Comparison of ENCODE assay signal across 17 cellular contexts in the genomic region with DNA sequence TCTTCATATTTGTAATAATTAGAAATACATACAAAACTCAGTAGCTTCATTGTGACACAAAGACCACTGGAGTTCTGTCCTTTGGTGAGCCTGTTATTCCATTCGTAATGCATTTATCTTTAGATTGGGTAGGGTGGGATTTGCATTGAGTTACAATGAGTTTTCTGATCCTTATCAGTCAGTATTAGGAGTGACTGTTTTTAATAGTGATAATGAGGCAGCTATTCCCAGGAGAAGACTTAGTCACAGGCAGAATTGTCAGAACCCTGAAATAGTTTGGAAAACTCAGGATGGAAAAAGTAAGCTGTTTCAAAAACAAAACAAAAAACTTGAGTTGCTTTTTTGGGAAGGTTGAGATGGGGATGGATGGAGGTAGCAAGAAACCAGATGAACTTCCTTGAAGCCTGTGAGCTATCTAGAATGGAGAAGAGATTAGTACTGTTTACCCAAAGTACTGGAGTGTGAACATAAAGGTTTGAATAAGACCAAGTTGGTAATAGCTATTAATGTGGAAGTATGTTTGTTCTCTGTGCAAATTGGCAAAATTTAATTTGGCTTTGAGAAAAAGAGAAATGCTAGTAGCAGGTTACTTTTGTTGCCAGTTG. TPM values are rescaled to one million over a fixed set of nuclear protein-coding genes. Genes with fewer than 3 reads are reported as not detected.
DNase-seq lines count a peak whose midpoint lies in the region; ATAC-seq, FAIRE-seq and TF ChIP-seq lines count a peak whose summit lies in the region.
"Had no signal": no experiment of that assay in that cellular context is flagged by ENCODE, and none has a peak within 500 bp of the region (broad histone marks: within the 10 kb centered on the region; RNA-seq: fewer than 3 reads in every experiment).

No MANE protein-coding gene starts in this region.

- 28% methylated on average over 1 of the region's 1 CpG for WGBS in smooth muscle cell (ENCODE audit: low lambda C conversion rate)

- intact Hi-C loops in left ventricle myocardium inferior (cut with micrococcal nuclease) = no loop called here
- intact Hi-C loops in left lung (cut with DNase I) = no loop called here

- peak overlapping the region; percentile 10 for H3K4me2 ChIP-seq in smooth muscle cell

- H2AFZ ChIP-seq in smooth muscle cell (ENCODE audit: low read depth) = no peak overlapping the region

- peaks cover 78% of the 10 kb centered on the region for H3K79me2 ChIP-seq in smooth muscle cell (ENCODE audit: low read depth)

- no peak for FAIRE-seq in urothelium cell line (lab: Jason Lieb, UNC)
- FAIRE-seq: GM12878, H1 had no signal

- H3K9me3 ChIP-seq in left ventricle myocardium inferior (replicated peaks) (peaks cover 15% of the 10 kb centered on the region), right atrium auricular region (peaks cover 5 to 11% of the 10 kb centered on the region in 2 donors), left lung (peaks cover 0 to 15% of the 10 kb centered on the region in 2 donors), smooth muscle cell (replicated peaks; ENCODE audit: low read depth) (no peaks in the 10 kb centered on the region)

- peaks cover 11% of the 10 kb centered on the region for H3K36me3 ChIP-seq in left ventricle myocardium inferior
- no peaks in the 10 kb centered on the region for H3K36me3 ChIP-seq in right atrium auricular region
- H3K36me3 ChIP-seq in left lung = peaks cover 0 to 6% of the 10 kb centered on the region in 2 donors
- H3K36me3 ChIP-seq in smooth muscle cell (ENCODE audit: low read depth) = no peaks in the 10 kb centered on the region

- TF ChIP-seq CTCF in left ventricle myocardium inferior (IDR thresholded peaks at IDR 0.05; ENCODE audit: borderline replicate concordance) (no peak), right atrium auricular region (IDR thresholded peaks at IDR 0.05) (no peak), left lung (IDR thresholded peaks at IDR 0.05) (no peak), smooth muscle cell (IDR thresholded peaks at IDR 0.05; ENCODE audit: borderline replicate concordance, insufficient read depth, poor library complexity, severe bottlenecking) (no peak)

- H3K27me3 ChIP-seq in left ventricle myocardium inferior (ENCODE audit: low read depth) (no peaks in the 10 kb centered on the region), right atrium auricular region (no peaks in the 10 kb centered on the region), left lung (no peaks in the 10 kb centered on the region), smooth muscle cell (ENCODE audit: low read depth) (no peaks in the 10 kb centered on the region)

- H3F3A ChIP-seq in smooth muscle cell (ENCODE audit: low read depth) = no peaks in the 10 kb centered on the region

- H3K27ac ChIP-seq in left ventricle myocardium inferior (replicated peaks) = peak overlapping the region; percentile 29
- H3K27ac ChIP-seq in right atrium auricular region = no peak overlapping the region
- no peak overlapping the region for H3K27ac ChIP-seq in left lung
- H3K27ac ChIP-seq in smooth muscle cell (ENCODE audit: low read depth) = peak overlapping the region; percentile 33
- H3K27ac ChIP-seq: 22Rv1 had no signal

- H3K9ac ChIP-seq in smooth muscle cell (ENCODE audit: low read depth) = no peak overlapping the region

- H4K20me1 ChIP-seq in smooth muscle cell (ENCODE audit: low read depth) = peaks cover 61% of the 10 kb centered on the region

- ATAC-seq in left lung (peak; percentile 71), GM18858 (IDR thresholded peaks at IDR 0.05; ENCODE audit: unreplicated experiment) (no peak)
- ATAC-seq: GM12878 had no signal

- no peak for DNase-seq in left ventricle myocardium inferior
- DNase-seq in right atrium auricular region (ENCODE audit: low spot score) = no peak
- DNase-seq in left lung = no peak
- DNase-seq in smooth muscle cell (lab: John Stamatoyannopoulos, UW; ENCODE audit: unreplicated experiment) = no peak
- DNase-seq in urothelium cell line (ENCODE audit: low spot score) = no peak
- DNase-seq in activated naive CD4-positive, alpha-beta T cell (lab: John Stamatoyannopoulos, UW) = no peak
- DNase-seq in NCI-H510A (lab: John Stamatoyannopoulos, UW) = no peak
- DNase-seq: CD4-positive, alpha-beta memory T cell; DND-41; GDM1; NCI-H1092; NCI-H2081 treated with DMSO at 0.1 percent for 48 hours; NCI-H524 treated with DMSO at 0.1 percent for 48 hours had no signal

- H3K4me1 ChIP-seq in left ventricle myocardium inferior = peaks cover 54% of the 10 kb centered on the region
- peaks cover 0 to 42% of the 10 kb centered on the region in 2 donors for H3K4me1 ChIP-seq in right atrium auricular region
- H3K4me1 ChIP-seq in left lung = peaks cover 0 to 46% of the 10 kb centered on the region in 2 donors
- H3K4me1 ChIP-seq in smooth muscle cell (ENCODE audit: low read depth) = peaks cover 3% of the 10 kb centered on the region

- H3K4me3 ChIP-seq in left ventricle myocardium inferior (no peak overlapping the region), right atrium auricular region (no peak overlapping the region), left lung (no peak overlapping the region), smooth muscle cell (no peak overlapping the region)
- H3K4me3 ChIP-seq: GM12878 had no signal

RNA-seq across cellular contexts. Expression of a gene that starts 38.6 kb away (rescaled TPM):
- 22.4 TPM for total RNA-seq in left ventricle myocardium inferior
- 10 to 100 TPM; 26.0 to 32.7 TPM for total RNA-seq in right atrium auricular region
- total RNA-seq in left lung = 10 to 100 TPM; 24.4 to 24.5 TPM
- total RNA-seq in smooth muscle cell = 23.9 TPM in 2 replicates
- polyA plus RNA-seq in smooth muscle cell = 17.4 and 21.5 TPM in 2 replicates

Comparison
In these comparisons a context has a peak if more than half of its experiments do, and no peak if none do; other contexts are left out.
1. H3K27ac ChIP-seq: peak in left ventricle myocardium inferior (single experiment) and smooth muscle cell (single experiment); none in right atrium auricular region (0 of 2) and left lung (0 of 2).